ENCODE assay signal across 8 cellular contexts in genomic region chr22:42855726-42856125, GRCh38. TPM values are rescaled to one million over a fixed set of nuclear protein-coding genes. Genes with fewer than 3 reads are reported as not detected.
A peak's percentile ranks its signal among the peaks of the same experiment; 100 is the strongest.
DNase-seq lines count a peak whose midpoint lies in the region; ATAC-seq and TF ChIP-seq lines count a peak whose summit lies in the region.

No MANE protein-coding gene starts in this region.

- H3K4me3 ChIP-seq in left lung (peak overlapping the region; percentile 50 to 90), thoracic aorta (peak overlapping the region; percentile 78)

- no peak for ATAC-seq in activated CD4-positive, alpha-beta T cell treated with anti-CD3 and anti-CD28 coated beads for 36 hours
- no peak for ATAC-seq in activated naive CD8-positive, alpha-beta T cell treated with anti-CD3 and anti-CD28 coated beads, Interleukin-2, amount 50 U/mL, for 24 hours
- no peak for ATAC-seq in left lung
- no peak for ATAC-seq in thoracic aorta (ENCODE audit: insufficient number of reproducible peaks, low FRiP score, low read depth)
- no peak for ATAC-seq in HG02981 (IDR thresholded peaks at IDR 0.05; ENCODE audit: unreplicated experiment)

- peaks cover 9% of the 10 kb centered on the region for H3K4me1 Mint-ChIP-seq in activated CD4-positive, alpha-beta T cell treated with anti-CD3 and anti-CD28 coated beads for 36 hours
- H3K4me1 Mint-ChIP-seq in activated naive CD8-positive, alpha-beta T cell treated with anti-CD3 and anti-CD28 coated beads, Interleukin-2, amount 50 U/mL, for 24 hours = peaks cover 14% of the 10 kb centered on the region

- POLR2A ChIA-PET in activated CD4-positive, alpha-beta T cell treated with anti-CD3 and anti-CD28 coated beads for 36 hours (lab: Charles Lee) = interaction anchor here (1.5 kb wide), 1 partner anchor 240 kb away, joined by 10 read pairs; no protein-coding TSS in a partner anchor

- H3K4me3 Mint-ChIP-seq in activated CD4-positive, alpha-beta T cell treated with anti-CD3 and anti-CD28 coated beads for 36 hours = peak overlapping the region; percentile 83
- H3K4me3 Mint-ChIP-seq in activated naive CD8-positive, alpha-beta T cell treated with anti-CD3 and anti-CD28 coated beads, Interleukin-2, amount 50 U/mL, for 24 hours = peak overlapping the region; percentile 88

- H3K9me3 ChIP-seq in left lung (no peaks in the 10 kb centered on the region), thoracic aorta (no peaks in the 10 kb centered on the region)

- peak overlapping the region; percentile 94 to 97 for H3K27ac ChIP-seq in left lung
- peak overlapping the region; percentile 83 to 97 for H3K27ac ChIP-seq in thoracic aorta

- H3K36me3 ChIP-seq in left lung = no peaks in the 10 kb centered on the region
- H3K36me3 ChIP-seq in thoracic aorta = no peaks in the 10 kb centered on the region

- H3K36me3 Mint-ChIP-seq in activated CD4-positive, alpha-beta T cell treated with anti-CD3 and anti-CD28 coated beads for 36 hours (ENCODE audit: low read depth) = peaks cover 3% of the 10 kb centered on the region
- no peaks in the 10 kb centered on the region for H3K36me3 Mint-ChIP-seq in activated naive CD8-positive, alpha-beta T cell treated with anti-CD3 and anti-CD28 coated beads, Interleukin-2, amount 50 U/mL, for 24 hours (ENCODE audit: low read depth)

- H3K27ac Mint-ChIP-seq in activated CD4-positive, alpha-beta T cell treated with anti-CD3 and anti-CD28 coated beads for 36 hours = peak overlapping the region; percentile 85
- H3K27ac Mint-ChIP-seq in activated naive CD8-positive, alpha-beta T cell treated with anti-CD3 and anti-CD28 coated beads, Interleukin-2, amount 50 U/mL, for 24 hours = peak overlapping the region; percentile 92

- intact Hi-C loops in activated CD4-positive, alpha-beta T cell treated with anti-CD3 and anti-CD28 coated beads for 36 hours (cut with DNase I, micrococcal nuclease) = loop anchor here in 1 of 2 experiments (1.0 to 5.0 kb wide), 4 partner anchors 147 to 1903 kb away; partner anchors contain the start of genes MCAT and RBX1
- intact Hi-C loops in left lung (cut with DNase I) = no loop called here

- peaks cover 3% of the 10 kb centered on the region for H3K27me3 Mint-ChIP-seq in activated CD4-positive, alpha-beta T cell treated with anti-CD3 and anti-CD28 coated beads for 36 hours
- no peaks in the 10 kb centered on the region for H3K27me3 Mint-ChIP-seq in activated naive CD8-positive, alpha-beta T cell treated with anti-CD3 and anti-CD28 coated beads, Interleukin-2, amount 50 U/mL, for 24 hours

- H3K27me3 ChIP-seq in left lung (no peaks in the 10 kb centered on the region), thoracic aorta (replicated peaks; ENCODE audit: insufficient read depth) (no peaks in the 10 kb centered on the region)

- H3K9me3 Mint-ChIP-seq in activated CD4-positive, alpha-beta T cell treated with anti-CD3 and anti-CD28 coated beads for 36 hours (ENCODE audit: low read depth) = no peaks in the 10 kb centered on the region
- no peaks in the 10 kb centered on the region for H3K9me3 Mint-ChIP-seq in activated naive CD8-positive, alpha-beta T cell treated with anti-CD3 and anti-CD28 coated beads, Interleukin-2, amount 50 U/mL, for 24 hours

- peaks cover 9 to 26% of the 10 kb centered on the region in 2 donors for H3K4me1 ChIP-seq in left lung
- peaks cover 17 to 28% of the 10 kb centered on the region in 2 donors for H3K4me1 ChIP-seq in thoracic aorta (ENCODE audit: control insufficient read depth in 1 of 2, low read depth in 2 of 2)

- TF ChIP-seq CTCF in left lung (IDR thresholded peaks at IDR 0.05) (no peak), thoracic aorta (IDR thresholded peaks at IDR 0.05) (no peak)

- CTCF ChIA-PET in activated CD4-positive, alpha-beta T cell treated with anti-CD3 and anti-CD28 coated beads for 36 hours (lab: Charles Lee) = interaction anchor here (1.3 to 1.9 kb wide), 2 partner anchors 12 to 178 kb away, joined by 4 to 5 read pairs; no protein-coding TSS in a partner anchor

- DNase-seq in activated CD4-positive, alpha-beta T cell treated with anti-CD3 and anti-CD28 coated beads for 36 hours = no peak
- DNase-seq in activated CD4-positive, alpha-beta T cell treated with anti-CD3 and anti-CD28 coated beads, Interleukin-2, amount 50 U/mL, for 4 hours = no peak
- no peak for DNase-seq in activated naive CD8-positive, alpha-beta T cell treated with anti-CD3 and anti-CD28 coated beads, Interleukin-2, amount 50 U/mL, for 24 hours
- DNase-seq in left lung (no peak), thoracic aorta (ENCODE audit: low spot score) (no peak), NCI-H2227 (lab: John Stamatoyannopoulos, UW; ENCODE audit: unreplicated experiment) (no peak)
- no peak for DNase-seq in stimulated activated CD4-positive, alpha-beta T cell treated with anti-CD3 and anti-CD28 coated beads, Interleukin-4, amount 100 ng/mL, for 24 hours

RNA-seq across cellular contexts. Expression of gene ARFGAP3, which starts 1.3 kb away (rescaled TPM):
- total RNA-seq in activated CD4-positive, alpha-beta T cell treated with anti-CD3 and anti-CD28 coated beads for 36 hours = 10 to 100 TPM; 22.5 to 23.0 TPM
- total RNA-seq in left lung (10 to 100 TPM; 45.3 to 52.8 TPM), thoracic aorta (10 to 100 TPM; 52.9 to 68.9 TPM)
